Comparison of ENCODE assay signal across 6 cellular contexts in the genomic region with DNA sequence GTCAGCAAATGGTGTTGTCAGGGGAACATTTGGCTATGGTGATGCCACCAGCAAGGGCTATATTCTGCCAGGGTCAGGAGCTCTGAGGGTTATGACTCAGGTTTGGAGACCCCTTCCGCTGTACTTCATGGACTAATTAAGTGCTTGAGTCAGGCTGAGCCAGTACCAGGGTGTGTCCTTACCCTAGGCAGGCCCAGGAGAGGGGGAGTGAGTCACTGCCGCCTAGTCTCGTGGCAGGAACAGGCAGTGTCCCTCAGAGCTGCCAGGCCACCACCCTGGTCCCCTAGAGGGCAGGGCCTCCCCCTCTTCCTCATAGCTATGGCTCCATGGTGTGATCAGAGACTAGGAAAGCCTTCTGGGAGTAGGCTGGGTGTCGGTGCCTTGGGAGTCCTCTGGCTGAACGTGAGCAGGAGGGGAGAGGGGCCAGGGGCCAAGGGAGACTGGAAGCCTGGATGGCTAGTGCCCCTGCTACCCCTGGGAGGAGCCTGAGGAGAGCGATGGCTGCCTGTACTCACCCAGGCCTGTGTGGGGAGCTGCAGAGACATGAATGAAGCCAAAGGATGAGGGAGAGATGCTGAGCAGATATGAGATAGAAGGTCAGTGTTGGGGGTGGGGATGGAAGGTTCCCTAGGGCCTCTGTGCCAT. TPM values are rescaled to one million over a fixed set of nuclear protein-coding genes. Genes with fewer than 3 reads are reported as not detected.
DNase-seq lines count a peak whose midpoint lies in the region; ATAC-seq and TF ChIP-seq lines count a peak whose summit lies in the region.

No MANE protein-coding gene starts in this region.

- H3K27ac ChIP-seq in Karpas-422 (ENCODE audit: low read length) (no peak overlapping the region), colonic mucosa (no peak overlapping the region)

- no peaks in the 10 kb centered on the region for H3K9me2 ChIP-seq in Karpas-422 (replicated peaks; ENCODE audit: insufficient read depth, low read length)

- peak overlapping the region; percentile 82 for H3K27ac Mint-ChIP-seq in central memory CD8-positive, alpha-beta T cell (ENCODE audit: low read depth)

- no peaks in the 10 kb centered on the region for H3K4me1 ChIP-seq in Karpas-422 (ENCODE audit: low read length)
- peaks cover 5% of the 10 kb centered on the region for H3K4me1 ChIP-seq in colonic mucosa

- no peak overlapping the region for H3K4me2 ChIP-seq in Karpas-422 (ENCODE audit: low read depth, low read length, poor library complexity, severe bottlenecking)

- H3K4me3 ChIP-seq in BJ (ENCODE audit: low read depth, low read length) (no peak overlapping the region), Karpas-422 (ENCODE audit: low read length) (no peak overlapping the region), colonic mucosa (no peak overlapping the region)

- DNase-seq in BJ (ENCODE audit: low read depth) = no peak
- peak; percentile 71 for DNase-seq in Karpas-422
- DNase-seq in central memory CD8-positive, alpha-beta T cell (ENCODE audit: low spot score in 2 of 2) = no peak
- peak in 7 of 10 donors; percentile 35 to 92 (median 52) for DNase-seq in posterior cingulate gyrus
- DNase-seq in colonic mucosa = no peak
- DNase-seq in T-helper 9 cell = no peak

- no peak for ATAC-seq in central memory CD8-positive, alpha-beta T cell (replicated peaks; ENCODE audit: extremely low read depth, poor library complexity, severe bottlenecking)

- H3K27me3 ChIP-seq in BJ (ENCODE audit: control insufficient read depth, insufficient read depth, low read length) (no peaks in the 10 kb centered on the region), Karpas-422 (ENCODE audit: low read length) (no peaks in the 10 kb centered on the region), colonic mucosa (no peaks in the 10 kb centered on the region)

- H3K79me2 ChIP-seq in Karpas-422 (ENCODE audit: low read length) = no peaks in the 10 kb centered on the region

- H3K36me3 ChIP-seq in BJ (ENCODE audit: control insufficient read depth, insufficient read depth, low read length) = no peaks in the 10 kb centered on the region
- no peaks in the 10 kb centered on the region for H3K36me3 ChIP-seq in Karpas-422 (ENCODE audit: insufficient read depth, low read length)
- H3K36me3 ChIP-seq in colonic mucosa = no peaks in the 10 kb centered on the region

- H3K36me3 Mint-ChIP-seq in central memory CD8-positive, alpha-beta T cell (ENCODE audit: insufficient read depth) = peaks cover 9% of the 10 kb centered on the region

- H3K9me3 ChIP-seq in Karpas-422 (ENCODE audit: low read length) (no peaks in the 10 kb centered on the region), colonic mucosa (no peaks in the 10 kb centered on the region)

- H2AFZ ChIP-seq in Karpas-422 (ENCODE audit: low read length) = no peak overlapping the region

- H3K9me3 Mint-ChIP-seq in central memory CD8-positive, alpha-beta T cell = no peaks in the 10 kb centered on the region

- intact Hi-C loops in posterior cingulate gyrus (cut with DNase I) = no loop called here
- intact Hi-C loops in colonic mucosa (cut with DNase I) = no loop called here

- peaks cover 83% of the 10 kb centered on the region for H3K4me1 Mint-ChIP-seq in central memory CD8-positive, alpha-beta T cell

- no peak overlapping the region for H3K4me3 Mint-ChIP-seq in central memory CD8-positive, alpha-beta T cell

- peak; percentile 58 for TF ChIP-seq CTCF in BJ (IDR thresholded peaks at IDR 0.05; ENCODE audit: insufficient read depth, low read depth, low read length)
- TF ChIP-seq CTCF in colonic mucosa (IDR thresholded peaks at IDR 0.05) = no peak

- POLR2A ChIA-PET in BJ (lab: Charles Lee) = no interaction called here

- H3K9ac ChIP-seq in Karpas-422 (ENCODE audit: low read length) (no peak overlapping the region), colonic mucosa (ENCODE audit: low read depth in 2 of 2, low read length in 2 of 2) (no peak overlapping the region)

- CTCF ChIA-PET in BJ (lab: Yijun Ruan, JAX) = interaction anchor here (0.9 to 2.4 kb wide), 8 partner anchors 9 to 762 kb away, joined by 3 to 11 read pairs (median 6); no protein-coding TSS in a partner anchor

- H4K20me1 ChIP-seq in Karpas-422 (ENCODE audit: insufficient read depth, low read depth, low read length) = peaks cover 20% of the 10 kb centered on the region

- H3K27me3 Mint-ChIP-seq in central memory CD8-positive, alpha-beta T cell = no peaks in the 10 kb centered on the region

RNA-seq across cellular contexts. Expression of a gene that starts 10.6 kb away (rescaled TPM):
- 34.9 and 53.5 TPM in 2 replicates for polyA plus RNA-seq in BJ (2011; rRNA removed)
- 15.8 and 25.6 TPM in 2 replicates for polyA minus RNA-seq in BJ (2011; rRNA and poly(A)+ RNA removed)
- 20.8 and 21.7 TPM in 2 replicates for total RNA-seq in Karpas-422 (2014; rRNA removed; shearing (Covaris generic); ENCODE audit: low replicate concordance)
- 10 to 100 TPM; 27.3 to 45.1 TPM for total RNA-seq in colonic mucosa

RNA-seq across cellular contexts. Expression of a gene that starts 16.0 kb away (rescaled TPM):
- 1.1 and 2.6 TPM in 2 replicates for polyA plus RNA-seq in BJ (2011; rRNA removed)
- polyA minus RNA-seq in BJ (2011; rRNA and poly(A)+ RNA removed) = 2.5 and 3.5 TPM in 2 replicates
- total RNA-seq in Karpas-422 (2014; rRNA removed; shearing (Covaris generic); ENCODE audit: low replicate concordance) = not detected in 2 replicates
- 10 to 100 TPM; 17.1 to 19.6 TPM for total RNA-seq in colonic mucosa

RNA-seq across cellular contexts. Expression of a gene that starts 47.2 kb away (rescaled TPM):
- 0.09 and 0.11 TPM in 2 replicates for polyA plus RNA-seq in BJ (2011; rRNA removed)
- polyA minus RNA-seq in BJ (2011; rRNA and poly(A)+ RNA removed) = 0.09 and 0.26 TPM in 2 replicates
- total RNA-seq in Karpas-422 (2014; rRNA removed; shearing (Covaris generic); ENCODE audit: low replicate concordance) = 0.04 TPM in 2 replicates
- under 1 TPM; 0.02 to 0.32 TPM for total RNA-seq in colonic mucosa

RNA-seq across cellular contexts. Expression of a gene that starts 58.2 kb away (rescaled TPM):
- 14.4 and 21.3 TPM in 2 replicates for polyA plus RNA-seq in BJ (2011; rRNA removed)
- polyA minus RNA-seq in BJ (2011; rRNA and poly(A)+ RNA removed) = 8.2 and 12.3 TPM in 2 replicates
- 10.9 and 17.0 TPM in 2 replicates for total RNA-seq in Karpas-422 (2014; rRNA removed; shearing (Covaris generic); ENCODE audit: low replicate concordance)
- 10 to 100 TPM; 23.0 to 28.5 TPM for total RNA-seq in colonic mucosa

RNA-seq across cellular contexts. Expression of a gene that starts 60.0 kb away (rescaled TPM):
- polyA plus RNA-seq in BJ (2011; rRNA removed) = 16.8 and 30.4 TPM in 2 replicates
- polyA minus RNA-seq in BJ (2011; rRNA and poly(A)+ RNA removed) = 8.3 and 15.7 TPM in 2 replicates
- 0.15 and 3.3 TPM in 2 replicates for total RNA-seq in Karpas-422 (2014; rRNA removed; shearing (Covaris generic); ENCODE audit: low replicate concordance)
- 1 to 10 TPM; 2.4 to 2.9 TPM for total RNA-seq in colonic mucosa

Comparison
In these comparisons a context has a peak if more than half of its experiments do, and no peak if none do; other contexts are left out.
1. DNase-seq: peak in Karpas-422 (single experiment) and posterior cingulate gyrus (7 of 10); none in BJ (single experiment), central memory CD8-positive, alpha-beta T cell (0 of 2), colonic mucosa (single experiment) and T-helper 9 cell (single experiment).
2. RNA of a gene that starts 16.0 kb away (total RNA-seq): 17.1 to 19.6 TPM in colonic mucosa; not detected in Karpas-422; every median in the first group is over 10 times any median in the second.